In the genomic region with DNA sequence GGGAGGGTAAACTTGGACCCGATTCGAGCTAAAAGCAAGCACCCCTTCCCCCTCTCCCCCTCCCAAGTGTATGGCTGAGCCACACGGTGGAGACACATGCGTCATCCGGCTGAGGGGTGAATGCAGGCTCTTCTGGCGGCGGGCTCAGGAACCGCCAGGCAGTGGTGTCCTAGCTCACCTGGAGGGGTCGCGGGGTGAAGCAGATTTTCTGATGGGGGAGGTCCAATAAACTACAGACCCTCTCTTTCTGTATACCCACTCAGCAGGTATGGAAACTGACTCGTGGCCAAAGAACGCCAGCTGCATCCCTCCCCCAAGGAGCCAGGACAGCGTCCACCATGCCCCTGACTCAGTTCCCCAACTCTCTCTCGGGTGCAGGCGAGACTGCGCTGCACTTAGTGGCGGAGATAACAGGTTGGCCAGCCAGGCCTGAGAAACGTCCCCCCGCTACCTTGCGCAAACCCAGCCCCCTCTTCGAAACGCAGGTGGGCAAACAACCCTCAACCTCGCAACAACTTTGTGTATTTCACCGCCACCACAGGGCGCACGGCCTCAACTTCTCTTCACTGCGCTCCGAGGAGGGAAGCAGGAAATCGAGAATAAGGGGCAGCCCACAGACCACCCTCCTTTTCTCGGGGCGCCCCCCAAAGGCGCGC, we compare ENCODE assay signal across 8 cellular contexts. TPM values are rescaled to one million over a fixed set of nuclear protein-coding genes. Genes with fewer than 3 reads are reported as not detected.
A peak's percentile ranks its signal among the peaks of the same experiment; 100 is the strongest.
DNase-seq lines count a peak whose midpoint lies in the region; ATAC-seq and TF ChIP-seq lines count a peak whose summit lies in the region.

No MANE protein-coding gene starts in this region.

- TF ChIP-seq CTCF in lung (IDR thresholded peaks at IDR 0.05; ENCODE audit: control extremely low read depth, extremely low read depth): no peak
- TF ChIP-seq CTCF in transverse colon (IDR thresholded peaks at IDR 0.05): peak in 4 of 5 experiments; percentile 17 to 48 (median 40)

- no peaks in the 10 kb centered on the region for H3K27me3 ChIP-seq in duodenal mucosa (ENCODE audit: control insufficient read depth in 1 of 2, insufficient read depth in 2 of 2, low read length in 2 of 2)
- no peaks in the 10 kb centered on the region for H3K27me3 ChIP-seq in lung (ENCODE audit: control insufficient read depth, insufficient read depth)
- no peaks in the 10 kb centered on the region for H3K27me3 ChIP-seq in transverse colon

- 2 to 3% methylated on average over 33 of the region's 33 CpGs for WGBS in lung, 2 donors
- WGBS in transverse colon (ENCODE audit: low coverage in 1 of 2), 2 donors: 8% methylated on average over 5 to 22 of the region's 33 CpGs

- TF ChIP-seq EP300 in transverse colon (IDR thresholded peaks at IDR 0.05; ENCODE audit: low read depth): no peak

- no peak for TF ChIP-seq POLR2A in transverse colon (IDR thresholded peaks at IDR 0.05)

- in situ Hi-C loops in transverse colon (cut with MboI; ENCODE audit: low pct_ligation_motif_present in 1 of 4, low pct_unique_long_range_greater_than_20kb in 1 of 4, low sequenced_read_pairs in 3 of 4): no loop called here

- ATAC-seq in lung (ENCODE audit: insufficient read depth, low FRiP score): no peak

- H3K4me1 ChIP-seq in duodenal mucosa (ENCODE audit: control insufficient read depth in 1 of 2, insufficient read depth in 2 of 2, low read length in 2 of 2) (peaks cover 14 to 24% of the 10 kb centered on the region in 2 donors), lung (ENCODE audit: control insufficient read depth in 2 of 2, insufficient read depth in 2 of 2, low read length in 2 of 2) (peaks cover 0 to 14% of the 10 kb centered on the region in 2 donors), transverse colon (peaks cover 0 to 21% (median 13%) of the 10 kb centered on the region in 4 donors)

- DNase-seq in NCI-H2029 (lab: John Stamatoyannopoulos, UW) (peak; percentile 9), NCI-H2029 treated with DMSO at 0.1 percent for 48 hours (lab: John Stamatoyannopoulos, UW) (no peak), NCI-H526 treated with DMSO at 0.1 percent for 48 hours (lab: John Stamatoyannopoulos, UW) (peak; percentile 30), lung (ENCODE audit: low spot score) (peak; percentile 50), transverse colon (peak; percentile 60), dedifferentiated amniotic fluid mesenchymal stem cell (ENCODE audit: extremely low spot score) (no peak), KG1 (lab: John Stamatoyannopoulos, UW) (no peak)

- no peaks in the 10 kb centered on the region for H3K36me3 ChIP-seq in duodenal mucosa (ENCODE audit: control insufficient read depth in 1 of 2, insufficient read depth in 2 of 2, low read length in 2 of 2)
- H3K36me3 ChIP-seq in lung (ENCODE audit: control insufficient read depth in 2 of 2, insufficient read depth in 2 of 2, low read length in 2 of 2): no peaks in the 10 kb centered on the region
- H3K36me3 ChIP-seq in transverse colon: no peaks in the 10 kb centered on the region

- H3K4me3 ChIP-seq in duodenal mucosa (ENCODE audit: low read depth in 1 of 2, low read length in 2 of 2) (peak overlapping the region; percentile 92), lung (peak overlapping the region; percentile 84), transverse colon (peak overlapping the region; percentile 67 to 76 (median 73))

- intact Hi-C loops in transverse colon (cut with DNase I; ENCODE audit: low total_unique reads): loop anchor here (10.0 kb wide), 1 partner anchor 107 kb away; no protein-coding TSS in a partner anchor

- peak overlapping the region; percentile 72 to 86 for H3K9ac ChIP-seq in duodenal mucosa (ENCODE audit: low read depth in 1 of 2, low read length in 2 of 2)

- peak overlapping the region; percentile 83 for H3K27ac ChIP-seq in duodenal mucosa (ENCODE audit: low read depth, low read length)
- H3K27ac ChIP-seq in lung (ENCODE audit: low read depth in 1 of 2, low read length in 1 of 2): peak overlapping the region; percentile 92 to 96
- peak overlapping the region; percentile 94 to 97 (median 95) for H3K27ac ChIP-seq in transverse colon

- H3K9me3 ChIP-seq in duodenal mucosa (ENCODE audit: control insufficient read depth in 1 of 2, low read length in 2 of 2): no peaks in the 10 kb centered on the region
- no peaks in the 10 kb centered on the region for H3K9me3 ChIP-seq in lung (ENCODE audit: control insufficient read depth in 2 of 2, insufficient read depth in 1 of 2, low read length in 1 of 2)
- no peaks in the 10 kb centered on the region for H3K9me3 ChIP-seq in transverse colon

RNA-seq across cellular contexts. Expression of gene MAGI1, which starts 1.3 kb away (rescaled TPM):
- total RNA-seq in lung (10 to 100 TPM; 38.9 to 88.1 TPM), transverse colon (100 to 1,000 TPM in 1 of 4 donors, 10 to 100 TPM in 3; 50.8 to 190 (median 67.4) TPM)
- polyA plus RNA-seq in lung: 10 to 100 TPM in 1 of 2 donors, 1 to 10 TPM in 1; 9.9 to 10.3 TPM

Comparison
In these comparisons a context has a peak if more than half of its experiments do, and no peak if none do; other contexts are left out.
1. DNase-seq: peak in NCI-H2029 (single experiment), NCI-H526 treated with DMSO at 0.1 percent for 48 hours (single experiment), lung (single experiment) and transverse colon (single experiment); none in NCI-H2029 treated with DMSO at 0.1 percent for 48 hours (single experiment), dedifferentiated amniotic fluid mesenchymal stem cell (single experiment) and KG1 (single experiment).
2. Peak in every context shown above with its lines, with median percentiles within 50 percentile points of each other: H3K27ac ChIP-seq and H3K4me3 ChIP-seq.